In genomic region chr10:32958085-32958991, GRCh38 we compare ENCODE assay signal across 8 cellular contexts. TPM values are rescaled to one million over a fixed set of nuclear protein-coding genes. Genes with fewer than 3 reads are reported as not detected.
A peak's percentile ranks its signal among the peaks of the same experiment; 100 is the strongest.
DNase-seq lines count a peak whose midpoint lies in the region; ATAC-seq lines count a peak whose summit lies in the region.

Gene ITGB1 (minus strand): TSS chr10:32958230. CDS start chr10:32935558, 22,672 bp downstream.

- peak within 1 kb of the TSS; percentile 90 to 96 (median 94) for H3K27ac Mint-ChIP-seq in CD4-positive, alpha-beta memory T cell

- peak; percentile 78 for ATAC-seq in GM19463 (IDR thresholded peaks at IDR 0.05; ENCODE audit: unreplicated experiment)

- H3K4me1 ChIP-seq in CD4-positive, alpha-beta memory T cell (ENCODE audit: insufficient read depth, low read length), result peaks cover 35% of the 10 kb centered on the region
- peaks cover 13% of the 10 kb centered on the region for H3K4me1 ChIP-seq in effector memory CD4-positive, alpha-beta T cell (ENCODE audit: control insufficient read depth, insufficient read depth, low read length, poor library complexity, severe bottlenecking)

- H3K36me3 ChIP-seq in CD4-positive, alpha-beta memory T cell (ENCODE audit: insufficient read depth, low read length), result no peaks in the 10 kb centered on the region
- H3K36me3 ChIP-seq in effector memory CD4-positive, alpha-beta T cell (ENCODE audit: control insufficient read depth, insufficient read depth, low read length), result no peaks in the 10 kb centered on the region

- H3K9me3 Mint-ChIP-seq in CD4-positive, alpha-beta memory T cell, result no peaks in the 10 kb centered on the region

- peak within 1 kb of the TSS; percentile 69 for H3K27ac ChIP-seq in CD4-positive, alpha-beta memory T cell (ENCODE audit: low read depth, low read length)
- H3K27ac ChIP-seq in effector memory CD4-positive, alpha-beta T cell (ENCODE audit: insufficient read depth, low read length, poor library complexity, severe bottlenecking), result peak within 1 kb of the TSS; percentile 82

- H3K27me3 Mint-ChIP-seq in CD4-positive, alpha-beta memory T cell, result no peaks in the 10 kb centered on the region

- peak; percentile 83 to 85 (median 85) for DNase-seq in CD4-positive, alpha-beta memory T cell
- DNase-seq in HPDE6-E6E7 (ENCODE audit: extremely low spot score) (peak; percentile 8), NK-92 (lab: John Stamatoyannopoulos, UW; ENCODE audit: unreplicated experiment) (peak; percentile 3), medulla oblongata (ENCODE audit: extremely low spot score) (peak; percentile 96)
- DNase-seq in activated CD8-positive, alpha-beta memory T cell treated with anti-CD3 and anti-CD28 coated beads for 4 hours (ENCODE audit: low read depth in 2 of 2), result peak; percentile 62
- peak; percentile 72 to 83 (median 75) for DNase-seq in effector memory CD4-positive, alpha-beta T cell
- DNase-seq in stimulated activated CD4-positive, alpha-beta T cell treated with anti-CD3 and anti-CD28 coated beads, TNF-alpha, amount 100 ng/mL, for 48 hours (ENCODE audit: low read depth in 3 of 3), result peak; percentile 63 to 82 (median 71)

- peak within 1 kb of the TSS; percentile 76 to 88 for H3K4me3 ChIP-seq in CD4-positive, alpha-beta memory T cell (ENCODE audit: low read length in 2 of 2)
- H3K4me3 ChIP-seq in effector memory CD4-positive, alpha-beta T cell (ENCODE audit: insufficient read depth, low read depth, low read length, poor library complexity, severe bottlenecking), result peak within 1 kb of the TSS; percentile 93

- no peaks in the 10 kb centered on the region for H3K27me3 ChIP-seq in CD4-positive, alpha-beta memory T cell (ENCODE audit: insufficient read depth, low read length)
- H3K27me3 ChIP-seq in effector memory CD4-positive, alpha-beta T cell (replicated peaks; ENCODE audit: control insufficient read depth, insufficient read depth, low read length, poor library complexity, severe bottlenecking), result no peaks in the 10 kb centered on the region

- POLR2A ChIA-PET in CD4-positive, alpha-beta memory T cell (lab: Charles Lee; ENCODE audit: partially characterized antibody), result interaction anchor here (0.9 to 10.4 kb wide), 15 partner anchors 11 to 614 kb away, joined by 3 to 131 read pairs (median 5); partner anchors contain the start of gene EPC1

- CTCF ChIA-PET in CD4-positive, alpha-beta memory T cell (lab: Charles Lee; ENCODE audit: partially characterized antibody), result interaction anchor here (0.9 to 5.3 kb wide), 3 partner anchors 22 to 157 kb away, joined by 3 to 25 read pairs (median 4); no protein-coding TSS in a partner anchor

- H3K4me1 Mint-ChIP-seq in CD4-positive, alpha-beta memory T cell, result peaks cover 41 to 61% (median 49%) of the 10 kb centered on the region in 4 donors

- H3K36me3 Mint-ChIP-seq in CD4-positive, alpha-beta memory T cell, result peaks cover 20 to 34% of the 10 kb centered on the region in 2 donors

- peak within 1 kb of the TSS; percentile 87 to 96 (median 92) for H3K4me3 Mint-ChIP-seq in CD4-positive, alpha-beta memory T cell

- intact Hi-C loops in CD4-positive, alpha-beta memory T cell (cut with micrococcal nuclease), result loop anchor here (1.0 to 5.0 kb wide), 5 partner anchors 10 to 194 kb away; no protein-coding TSS in a partner anchor

- no peaks in the 10 kb centered on the region for H3K9me3 ChIP-seq in CD4-positive, alpha-beta memory T cell (ENCODE audit: control insufficient read depth in 1 of 2, low read length in 2 of 2)
- no peaks in the 10 kb centered on the region for H3K9me3 ChIP-seq in effector memory CD4-positive, alpha-beta T cell (ENCODE audit: control insufficient read depth, low read length)

RNA-seq across cellular contexts. Expression of gene ITGB1, which starts in this region (rescaled TPM):
- 100 to 1,000 TPM; 420 to 435 TPM for total RNA-seq in CD4-positive, alpha-beta memory T cell
- 100 to 1,000 TPM; 634 to 758 TPM for polyA plus RNA-seq in CD4-positive, alpha-beta memory T cell

Comparison
In these comparisons a context has a peak if more than half of its experiments do, and no peak if none do; other contexts are left out.
1. Peak in every context shown above with its lines: DNase-seq, ATAC-seq, H3K4me3 ChIP-seq and H3K27ac ChIP-seq.
2. DNase-seq: peak in every context shown above with its lines; median percentile 96 in medulla oblongata; 85 in CD4-positive, alpha-beta memory T cell; 75 in effector memory CD4-positive, alpha-beta T cell; 71 in stimulated activated CD4-positive, alpha-beta T cell treated with anti-CD3 and anti-CD28 coated beads, TNF-alpha, amount 100 ng/mL, for 48 hours; 62 in activated CD8-positive, alpha-beta memory T cell treated with anti-CD3 and anti-CD28 coated beads for 4 hours; 8 in HPDE6-E6E7; 3 in NK-92.